1 cellular context compared by ENCODE assay signal in the genomic region with DNA sequence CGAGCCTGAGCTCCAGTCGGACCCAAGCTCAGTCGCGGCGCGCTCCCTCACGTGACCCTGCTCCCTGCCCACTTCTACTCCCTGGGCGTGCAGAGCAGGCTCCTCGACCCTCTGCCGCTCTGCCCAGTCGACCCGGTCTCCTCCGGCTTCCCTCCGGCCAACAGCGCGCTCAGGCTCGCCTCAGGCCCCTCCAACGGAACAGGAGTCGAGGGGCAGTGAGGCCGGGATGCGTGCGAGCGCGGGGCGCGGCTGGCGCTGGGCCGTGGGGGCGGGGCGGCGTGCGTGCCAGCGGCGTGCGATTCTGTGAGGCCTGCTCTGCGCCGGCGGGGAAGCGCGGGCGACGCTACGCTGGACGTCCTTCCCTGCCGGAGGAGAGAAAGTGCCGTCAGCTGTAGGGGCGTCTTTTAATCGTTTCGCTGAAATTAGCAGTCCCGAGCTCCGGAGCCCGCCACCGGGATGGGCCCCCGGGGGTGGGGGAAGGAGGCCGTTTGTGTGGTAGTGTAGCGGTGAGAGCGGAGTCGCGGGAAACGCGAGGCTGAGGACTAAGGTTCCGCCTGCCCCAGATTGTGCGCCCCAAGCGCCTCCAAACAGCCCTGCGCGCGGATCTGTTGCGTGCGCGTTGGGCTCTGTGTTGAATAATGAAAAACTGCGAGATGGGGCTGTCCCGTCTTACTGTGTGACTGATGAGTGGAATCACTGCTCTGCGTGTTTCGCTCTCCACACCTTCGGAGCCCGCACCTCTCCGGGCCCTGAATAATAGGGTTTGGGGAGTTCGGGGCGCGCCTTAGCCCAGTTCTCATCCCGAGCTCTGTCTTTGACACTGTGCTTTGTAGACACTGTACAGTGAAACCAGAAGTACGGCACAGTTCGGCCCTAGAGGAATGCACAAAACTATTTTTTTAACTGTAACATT.
A peak's percentile ranks its signal among the peaks of the same experiment; 100 is the strongest.
TF ChIP-seq lines count a peak whose summit lies in the region.

A gene with protein sequence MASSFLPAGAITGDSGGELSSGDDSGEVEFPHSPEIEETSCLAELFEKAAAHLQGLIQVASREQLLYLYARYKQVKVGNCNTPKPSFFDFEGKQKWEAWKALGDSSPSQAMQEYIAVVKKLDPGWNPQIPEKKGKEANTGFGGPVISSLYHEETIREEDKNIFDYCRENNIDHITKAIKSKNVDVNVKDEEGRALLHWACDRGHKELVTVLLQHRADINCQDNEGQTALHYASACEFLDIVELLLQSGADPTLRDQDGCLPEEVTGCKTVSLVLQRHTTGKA (minus strand): TSS at position 217 of the 913 bp plus-strand sequence. CDS start 311 bp downstream, outside the sequence.

TF ChIP-seq in HepG2, 621 proteins besides CTCF, POLR2A, EP300 and RAD21 (continued from another document):
- TF ChIP-seq MLX (CRISPR knock-in tag; IDR thresholded peaks at IDR 0.05): peak; percentile 14
- TF ChIP-seq, protein P1, sequence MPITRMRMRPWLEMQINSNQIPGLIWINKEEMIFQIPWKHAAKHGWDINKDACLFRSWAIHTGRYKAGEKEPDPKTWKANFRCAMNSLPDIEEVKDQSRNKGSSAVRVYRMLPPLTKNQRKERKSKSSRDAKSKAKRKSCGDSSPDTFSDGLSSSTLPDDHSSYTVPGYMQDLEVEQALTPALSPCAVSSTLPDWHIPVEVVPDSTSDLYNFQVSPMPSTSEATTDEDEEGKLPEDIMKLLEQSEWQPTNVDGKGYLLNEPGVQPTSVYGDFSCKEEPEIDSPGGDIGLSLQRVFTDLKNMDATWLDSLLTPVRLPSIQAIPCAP (CRISPR knock-in tag; IDR thresholded peaks at IDR 0.05; ENCODE audit: low read depth): peak; percentile 65; the same call in 1 of the 2 replicates
- TF ChIP-seq SETDB1 (CRISPR knock-in tag; IDR thresholded peaks at IDR 0.05; ENCODE audit: borderline replicate concordance): no peak
- peak; percentile 96 for TF ChIP-seq MXD3 (CRISPR knock-in tag; IDR thresholded peaks at IDR 0.05)
- TF ChIP-seq, protein P2, sequence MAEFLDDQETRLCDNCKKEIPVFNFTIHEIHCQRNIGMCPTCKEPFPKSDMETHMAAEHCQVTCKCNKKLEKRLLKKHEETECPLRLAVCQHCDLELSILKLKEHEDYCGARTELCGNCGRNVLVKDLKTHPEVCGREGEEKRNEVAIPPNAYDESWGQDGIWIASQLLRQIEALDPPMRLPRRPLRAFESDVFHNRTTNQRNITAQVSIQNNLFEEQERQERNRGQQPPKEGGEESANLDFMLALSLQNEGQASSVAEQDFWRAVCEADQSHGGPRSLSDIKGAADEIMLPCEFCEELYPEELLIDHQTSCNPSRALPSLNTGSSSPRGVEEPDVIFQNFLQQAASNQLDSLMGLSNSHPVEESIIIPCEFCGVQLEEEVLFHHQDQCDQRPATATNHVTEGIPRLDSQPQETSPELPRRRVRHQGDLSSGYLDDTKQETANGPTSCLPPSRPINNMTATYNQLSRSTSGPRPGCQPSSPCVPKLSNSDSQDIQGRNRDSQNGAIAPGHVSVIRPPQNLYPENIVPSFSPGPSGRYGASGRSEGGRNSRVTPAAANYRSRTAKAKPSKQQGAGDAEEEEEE (CRISPR knock-in tag; IDR thresholded peaks at IDR 0.05; ENCODE audit: borderline replicate concordance): no peak
- TF ChIP-seq, protein P3, sequence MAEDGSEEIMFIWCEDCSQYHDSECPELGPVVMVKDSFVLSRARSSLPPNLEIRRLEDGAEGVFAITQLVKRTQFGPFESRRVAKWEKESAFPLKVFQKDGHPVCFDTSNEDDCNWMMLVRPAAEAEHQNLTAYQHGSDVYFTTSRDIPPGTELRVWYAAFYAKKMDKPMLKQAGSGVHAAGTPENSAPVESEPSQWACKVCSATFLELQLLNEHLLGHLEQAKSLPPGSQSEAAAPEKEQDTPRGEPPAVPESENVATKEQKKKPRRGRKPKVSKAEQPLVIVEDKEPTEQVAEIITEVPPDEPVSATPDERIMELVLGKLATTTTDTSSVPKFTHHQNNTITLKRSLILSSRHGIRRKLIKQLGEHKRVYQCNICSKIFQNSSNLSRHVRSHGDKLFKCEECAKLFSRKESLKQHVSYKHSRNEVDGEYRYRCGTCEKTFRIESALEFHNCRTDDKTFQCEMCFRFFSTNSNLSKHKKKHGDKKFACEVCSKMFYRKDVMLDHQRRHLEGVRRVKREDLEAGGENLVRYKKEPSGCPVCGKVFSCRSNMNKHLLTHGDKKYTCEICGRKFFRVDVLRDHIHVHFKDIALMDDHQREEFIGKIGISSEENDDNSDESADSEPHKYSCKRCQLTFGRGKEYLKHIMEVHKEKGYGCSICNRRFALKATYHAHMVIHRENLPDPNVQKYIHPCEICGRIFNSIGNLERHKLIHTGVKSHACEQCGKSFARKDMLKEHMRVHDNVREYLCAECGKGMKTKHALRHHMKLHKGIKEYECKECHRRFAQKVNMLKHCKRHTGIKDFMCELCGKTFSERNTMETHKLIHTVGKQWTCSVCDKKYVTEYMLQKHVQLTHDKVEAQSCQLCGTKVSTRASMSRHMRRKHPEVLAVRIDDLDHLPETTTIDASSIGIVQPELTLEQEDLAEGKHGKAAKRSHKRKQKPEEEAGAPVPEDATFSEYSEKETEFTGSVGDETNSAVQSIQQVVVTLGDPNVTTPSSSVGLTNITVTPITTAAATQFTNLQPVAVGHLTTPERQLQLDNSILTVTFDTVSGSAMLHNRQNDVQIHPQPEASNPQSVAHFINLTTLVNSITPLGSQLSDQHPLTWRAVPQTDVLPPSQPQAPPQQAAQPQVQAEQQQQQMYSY (CRISPR knock-in tag; IDR thresholded peaks at IDR 0.05): peak; percentile 40; the same call in 1 of the 2 replicates
- TF ChIP-seq KDM5B (CRISPR knock-in tag; IDR thresholded peaks at IDR 0.05; ENCODE audit: borderline replicate concordance): peak; percentile 99
- TF ChIP-seq HMGA1 (CRISPR knock-in tag; conservative IDR thresholded peaks at IDR 0.05): no peak
- TF ChIP-seq ZNF441 (CRISPR knock-in tag; IDR thresholded peaks at IDR 0.05; ENCODE audit: borderline replicate concordance): peak; percentile 94; the same call in 1 of the 2 replicates
- no peak for TF ChIP-seq ZKSCAN1 (IDR thresholded peaks at IDR 0.05; ENCODE audit: low read length)
